24 cellular contexts compared by ENCODE assay signal in genomic region chr1:243481101-243481500, GRCh38.
DNase-seq lines count a peak whose midpoint lies in the region; TF ChIP-seq lines count a peak whose summit lies in the region.
"Had no signal": no experiment of that assay in that cellular context is flagged by ENCODE, and none has a peak within 500 bp of the region (broad histone marks: within the 10 kb centered on the region; RNA-seq: fewer than 3 reads in every experiment).

No MANE protein-coding gene starts in this region.

- no peak overlapping the region for H3K23ac ChIP-seq in neuronal stem cell (ENCODE audit: low read depth, low read length, poor library complexity)

- H3K79me1 ChIP-seq in neuronal stem cell (ENCODE audit: low read depth, low read length): no peaks in the 10 kb centered on the region

- no peak overlapping the region for H4K91ac ChIP-seq in neuronal stem cell (ENCODE audit: low read depth, low read length, poor library complexity)

- peak overlapping the region; percentile 7 for H2AK5ac ChIP-seq in neuronal stem cell (ENCODE audit: low read depth, low read length)

- H3K4me2 ChIP-seq in neuronal stem cell (ENCODE audit: insufficient read depth, low read length, poor library complexity, severe bottlenecking): no peak overlapping the region
- H3K4me2 ChIP-seq in SK-N-SH: no peak overlapping the region
- H3K4me2 ChIP-seq: PC-9 had no signal

- peaks cover 3 to 24% of the 10 kb centered on the region in 2 donors for H3K4me1 ChIP-seq in neuronal stem cell (ENCODE audit: control insufficient read depth in 2 of 2, insufficient read depth in 1 of 2, low read depth in 1 of 2, low read length in 2 of 2)
- peaks cover 0 to 7% of the 10 kb centered on the region in 2 experiments; a peak in 1 of 4 replicates for H3K4me1 ChIP-seq in SK-N-SH (ENCODE audit: control insufficient read depth in 1 of 2, insufficient read depth in 2 of 2, low read depth in 1 of 2, low read length in 1 of 2)

- H3K27ac Mint-ChIP-seq in activated naive CD4-positive, alpha-beta T cell treated with anti-CD3 and anti-CD28 coated beads, Interleukin-2, amount 50 U/mL, for 24 hours: no peak overlapping the region
- peak overlapping the region; percentile 24; the same call in 1 of the 2 replicates for H3K27ac Mint-ChIP-seq in HFFc6
- H3K27ac Mint-ChIP-seq in brain: peak overlapping the region in 3 of 5 experiments; percentile 7 to 91 (median 85)
- H3K27ac Mint-ChIP-seq: CD8-positive, alpha-beta T cell; GM23338 had no signal

- H3K9me3 ChIP-seq in neuronal stem cell (replicated peaks in 1 of 2; ENCODE audit: control insufficient read depth in 2 of 2, insufficient read depth in 1 of 2, low read depth in 1 of 2, low read length in 2 of 2) (peaks cover 0 to 11% of the 10 kb centered on the region in 2 donors), SK-N-SH (no peaks in the 10 kb centered on the region)

- H3F3A ChIP-seq in SK-N-SH (replicated peaks; ENCODE audit: insufficient read depth): no peaks in the 10 kb centered on the region

- H2BK15ac ChIP-seq in neuronal stem cell (ENCODE audit: low read length): no peak overlapping the region

- no peak overlapping the region for H4K8ac ChIP-seq in neuronal stem cell (ENCODE audit: low read depth, low read length)

- TF ChIP-seq EP300 in SK-N-SH (IDR thresholded peaks at IDR 0.05; ENCODE audit: borderline replicate concordance in 1 of 2, low read depth in 1 of 2, low read length in 1 of 2): no peak

- TF ChIP-seq CTCF in HFFc6 (IDR thresholded peaks at IDR 0.05) (no peak), brain (conservative IDR thresholded peaks at IDR 0.05) (no peak), SK-N-SH (IDR thresholded peaks at IDR 0.05) (no peak)

- no peak overlapping the region for H2BK12ac ChIP-seq in neuronal stem cell (ENCODE audit: low read length)

- no peak overlapping the region for H3K14ac ChIP-seq in neuronal stem cell (ENCODE audit: low read length)

- DNase-seq in activated naive CD4-positive, alpha-beta T cell treated with anti-CD3 and anti-CD28 coated beads, Interleukin-2, amount 50 U/mL, for 16 hours: no peak
- no peak for DNase-seq in HFFc6
- no peak for DNase-seq in neuronal stem cell (ENCODE audit: low spot score)
- no peak for DNase-seq in ureter (ENCODE audit: low spot score)
- DNase-seq in SK-N-SH: no peak
- DNase-seq: AML-193; C1 segment of cervical spinal cord; CD8-positive, alpha-beta T cell; DND-41; HCEC 1CT; KBM-7; NCI-H1092; NCI-H1436 treated with DMSO at 0.1 percent for 48 hours; NCI-H1930; NCI-H2227 treated with DMSO at 0.1 percent for 48 hours; NCI-H510A treated with DMSO at 0.1 percent for 48 hours; NCI-H748 treated with DMSO at 0.1 percent for 48 hours; PC-9; RPMI8226; SHP77 treated with DMSO at 0.1 percent for 48 hours had no signal

- no peak overlapping the region for H2BK120ac ChIP-seq in neuronal stem cell (ENCODE audit: low read depth, low read length)

- no peak overlapping the region for H2BK5ac ChIP-seq in neuronal stem cell (ENCODE audit: low read length)

- H2AFZ ChIP-seq in neuronal stem cell (ENCODE audit: low read length) (no peak overlapping the region), SK-N-SH (ENCODE audit: low read depth) (no peak overlapping the region)
- H2AFZ ChIP-seq: GM23338, PC-9 had no signal

- POLR2A ChIA-PET in SK-N-SH (lab: Yijun Ruan, JAX): no interaction called here

- peaks cover 8% of the 10 kb centered on the region for H3K36me3 Mint-ChIP-seq in activated naive CD4-positive, alpha-beta T cell treated with anti-CD3 and anti-CD28 coated beads, Interleukin-2, amount 50 U/mL, for 24 hours
- H3K36me3 Mint-ChIP-seq in HFFc6 (ENCODE audit: low read depth) (no peaks in the 10 kb centered on the region), brain (peaks cover 44% of the 10 kb centered on the region)

- TF ChIP-seq RAD21 in SK-N-SH (IDR thresholded peaks at IDR 0.05; ENCODE audit: low read length): no peak

- H3K79me2 ChIP-seq in SK-N-SH (ENCODE audit: insufficient read depth): no peaks in the 10 kb centered on the region

- no peaks in the 10 kb centered on the region for H4K20me1 ChIP-seq in SK-N-SH (ENCODE audit: insufficient read depth)

- H3K4me3 Mint-ChIP-seq in activated naive CD4-positive, alpha-beta T cell treated with anti-CD3 and anti-CD28 coated beads, Interleukin-2, amount 50 U/mL, for 24 hours: peak overlapping the region; percentile 6
- no peak overlapping the region; the same call in 1 of the 2 replicates for H3K4me3 Mint-ChIP-seq in HFFc6
- H3K4me3 Mint-ChIP-seq in brain: no peak overlapping the region
- H3K4me3 Mint-ChIP-seq: CD8-positive, alpha-beta T cell; GM23338 had no signal

- no peaks in the 10 kb centered on the region for H3K27me3 Mint-ChIP-seq in activated naive CD4-positive, alpha-beta T cell treated with anti-CD3 and anti-CD28 coated beads, Interleukin-2, amount 50 U/mL, for 24 hours
- H3K27me3 Mint-ChIP-seq in HFFc6 (ENCODE audit: insufficient read depth): peaks cover 3% of the 10 kb centered on the region; the same call in 1 of the 2 replicates
- H3K27me3 Mint-ChIP-seq in brain: peaks cover 3% of the 10 kb centered on the region

- no peak overlapping the region for H3K18ac ChIP-seq in neuronal stem cell (ENCODE audit: low read length)

- H3K9me2 ChIP-seq in SK-N-SH: no peaks in the 10 kb centered on the region

- H3K4me3 ChIP-seq in neuronal stem cell (ENCODE audit: low read length in 2 of 2): no peak overlapping the region
- no peak overlapping the region for H3K4me3 ChIP-seq in SK-N-SH (ENCODE audit: low read depth in 2 of 2, low read length in 1 of 2)
- H3K4me3 ChIP-seq: GM12878, GM23338, PC-9 had no signal

- no peaks in the 10 kb centered on the region for H3K9me3 Mint-ChIP-seq in activated naive CD4-positive, alpha-beta T cell treated with anti-CD3 and anti-CD28 coated beads, Interleukin-2, amount 50 U/mL, for 24 hours
- no peaks in the 10 kb centered on the region for H3K9me3 Mint-ChIP-seq in HFFc6
- H3K9me3 Mint-ChIP-seq in brain: peaks cover 3 to 25% (median 9%) of the 10 kb centered on the region in 5 experiments
- H3K9me3 Mint-ChIP-seq: CD8-positive, alpha-beta T cell had no signal

- CTCF ChIA-PET in SK-N-SH (lab: Yijun Ruan, JAX): interaction anchor here (0.7 kb wide), 1 partner anchor 21 kb away, joined by 3 read pairs; no protein-coding TSS in a partner anchor

- peaks cover 28% of the 10 kb centered on the region for H3K4me1 Mint-ChIP-seq in activated naive CD4-positive, alpha-beta T cell treated with anti-CD3 and anti-CD28 coated beads, Interleukin-2, amount 50 U/mL, for 24 hours
- H3K4me1 Mint-ChIP-seq in HFFc6 (ENCODE audit: low read depth) (peaks cover 24% of the 10 kb centered on the region), brain (peaks cover 37% of the 10 kb centered on the region)

- H3K36me3 ChIP-seq in neuronal stem cell (replicated peaks in 1 of 2; ENCODE audit: control insufficient read depth in 2 of 2, insufficient read depth in 2 of 2, low read length in 2 of 2) (no peaks in the 10 kb centered on the region), SK-N-SH (replicated peaks in 1 of 2; ENCODE audit: control insufficient read depth in 1 of 2, insufficient read depth in 2 of 2, low read length in 1 of 2) (peaks cover 0 to 2% of the 10 kb centered on the region in 2 experiments)

- H3K27me3 ChIP-seq in neuronal stem cell (ENCODE audit: control insufficient read depth in 3 of 3, insufficient read depth in 3 of 3, low read depth in 1 of 3, low read length in 3 of 3) (no peaks in the 10 kb centered on the region), SK-N-SH (ENCODE audit: insufficient read depth) (no peaks in the 10 kb centered on the region)

- WGBS in neuronal stem cell (ENCODE audit: extremely low coverage in 2 of 2, insufficient read length in 2 of 2, insufficient replicate concordance in 1 of 2), 2 donors: 100% methylated on average over 1 of the region's 5 CpGs; no CpG with 5 or more reads in 1 of the 2 donors
- 99% methylated on average over 5 of the region's 5 CpGs for WGBS in SK-N-SH (ENCODE audit: low lambda C conversion rate)

- H3K9ac ChIP-seq in neuronal stem cell (ENCODE audit: low read depth, low read length, poor library complexity) (no peak overlapping the region), SK-N-SH (no peak overlapping the region)

- H3K4ac ChIP-seq in neuronal stem cell (ENCODE audit: low read length): no peak overlapping the region

- H3K27ac ChIP-seq in neuronal stem cell (replicated peaks; ENCODE audit: low read length): no peak overlapping the region
- H3K27ac ChIP-seq in SK-N-SH (ENCODE audit: low read depth in 2 of 2, low read length in 1 of 2): no peak overlapping the region
- H3K27ac ChIP-seq: PC-9 had no signal

TF ChIP-seq in SK-N-SH, 30 proteins besides CTCF, POLR2A, EP300 and RAD21:
- TF ChIP-seq RFX5 (IDR thresholded peaks at IDR 0.05; ENCODE audit: low read length): no peak
